In genomic region chr7:31744294-31744874, GRCh38 we compare ENCODE assay signal across 7 cellular contexts. TPM values are rescaled to one million over a fixed set of nuclear protein-coding genes. Genes with fewer than 3 reads are reported as not detected.
A peak's percentile ranks its signal among the peaks of the same experiment; 100 is the strongest.
DNase-seq lines count a peak whose midpoint lies in the region; ATAC-seq, FAIRE-seq and TF ChIP-seq lines count a peak whose summit lies in the region.

No MANE protein-coding gene starts in this region.

- H3K4me2 ChIP-seq in GM12878 (ENCODE audit: control insufficient read depth, insufficient read depth) = no peak overlapping the region

- no peak overlapping the region for H3K27ac ChIP-seq in GM12878 (ENCODE audit: control insufficient read depth, insufficient read depth)

- RAD21 ChIA-PET in GM12878 (lab: Charles Lee; ENCODE audit: unreplicated experiment) = interaction anchor here (0.7 to 1.7 kb wide), 3 partner anchors 37 to 459 kb away, joined by 3 to 25 read pairs (median 4); no protein-coding TSS in a partner anchor

- CTCF ChIA-PET in GM12878 (lab: Yijun Ruan, JAX) = interaction anchor here (0.6 to 3.7 kb wide), 22 partner anchors 12 to 735 kb away, joined by 3 to 51 read pairs (median 4); no protein-coding TSS in a partner anchor

- TF ChIP-seq EP300 in Ishikawa (IDR thresholded peaks at IDR 0.05; ENCODE audit: borderline replicate concordance) (no peak), GM12878 (IDR thresholded peaks at IDR 0.05; ENCODE audit: borderline replicate concordance in 1 of 2, control insufficient read depth in 1 of 2, low read depth in 2 of 2, low read length in 2 of 2) (no peak)

- H3K4me1 ChIP-seq in GM12878 (ENCODE audit: control insufficient read depth, insufficient read depth, low read length) = no peaks in the 10 kb centered on the region

- H3K79me2 ChIP-seq in GM12878 (ENCODE audit: control insufficient read depth, insufficient read depth, low read length) = no peaks in the 10 kb centered on the region

- H2AFZ ChIP-seq in GM12878 (ENCODE audit: control insufficient read depth, low read depth, low read length) = no peak overlapping the region

- no TSS peak for BruUV-seq in GM12878 (replicated peaks; lab: Mats Ljungman, UMichigan)

- DNase-seq in GM06990 (ENCODE audit: extremely low read depth, insufficient read length) (no peak), NOMO-1 (lab: John Stamatoyannopoulos, UW; ENCODE audit: unreplicated experiment in 2 of 2) (peak; percentile 30 to 52), GM12878 (ENCODE audit: low read depth, low spot score) (peak; percentile 33), iPS-NIHi7 (ENCODE audit: extremely low spot score) (peak; percentile 59), smooth muscle cell of the brain vasculature (ENCODE audit: low read depth, low spot score) (peak; percentile 23)

- POLR2A ChIA-PET in GM12878 (lab: Charles Lee) = no interaction called here

- H4K20me1 ChIP-seq in GM12878 (ENCODE audit: control insufficient read depth, insufficient read depth) = no peaks in the 10 kb centered on the region

- peak; percentile 82 for TF ChIP-seq CTCF in GM06990 (IDR thresholded peaks at IDR 0.05; ENCODE audit: insufficient read depth, low read length, poor library complexity, severe bottlenecking)
- peak; percentile 76 to 88 (median 83) for TF ChIP-seq CTCF in GM12878 (IDR thresholded peaks at IDR 0.05 in 2 of 3, conservative IDR thresholded peaks at IDR 0.05 in 1 of 3; ENCODE audit: control insufficient read depth in 2 of 3, extremely low read depth in 1 of 3, insufficient read depth in 1 of 3, low read depth in 3 of 3, low read length in 3 of 3)

- ATAC-seq in GM21619 (IDR thresholded peaks at IDR 0.05; ENCODE audit: unreplicated experiment) (peak; percentile 78), GM12878 (peak; percentile 89)

- no peak for TF ChIP-seq POLR2A in GM12878 (IDR thresholded peaks at IDR 0.05; ENCODE audit: low read depth, low read length)

- FAIRE-seq in GM12878 (lab: Jason Lieb, UNC) = peak; percentile 82

- SMC1A ChIA-PET in GM12878 (lab: Charles Lee; ENCODE audit: uncharacterized antibody, unreplicated experiment) = interaction anchor here (0.9 to 1.8 kb wide), 10 partner anchors 21 to 604 kb away, joined by 3 to 20 read pairs (median 4); no protein-coding TSS in a partner anchor

- in situ Hi-C loops in GM12878 (cut with MboI) = loop anchor here (5.0 to 10.0 kb wide), 3 partner anchors 458 to 740 kb away; no protein-coding TSS in a partner anchor

- H3K9me3 ChIP-seq in GM12878 (replicated peaks; ENCODE audit: control insufficient read depth, insufficient read depth, low read length) = no peaks in the 10 kb centered on the region

- peak; percentile 70 for TF ChIP-seq RAD21 in Ishikawa (IDR thresholded peaks at IDR 0.05; ENCODE audit: low read depth)
- peak; percentile 98 for TF ChIP-seq RAD21 in GM12878 (IDR thresholded peaks at IDR 0.05; ENCODE audit: insufficient read depth, low read depth, low read length)

- intact Hi-C loops in GM12878 (cut with micrococcal nuclease; ENCODE audit: unreplicated experiment) = loop anchor here (1.0 to 2.0 kb wide), 3 partner anchors 460 to 735 kb away; no protein-coding TSS in a partner anchor

- no peaks in the 10 kb centered on the region for H3K36me3 ChIP-seq in GM06990 (ENCODE audit: control insufficient read depth, insufficient read depth, low read length)
- H3K36me3 ChIP-seq in GM12878 (ENCODE audit: control insufficient read depth in 2 of 2, insufficient read depth in 2 of 2, low read length in 1 of 2) = no peaks in the 10 kb centered on the region

- H3K9ac ChIP-seq in GM12878 (ENCODE audit: control insufficient read depth, insufficient read depth, low read length) = no peak overlapping the region

- H3K4me3 ChIP-seq in GM06990 (replicated peaks; ENCODE audit: low read depth, low read length) (no peak overlapping the region), GM12878 (no peak overlapping the region)

- WGBS in GM12878 (ENCODE audit: insufficient coverage, insufficient replicate concordance, low lambda C conversion rate, missing lambda C conversion rate) = 1% methylated on average over 4 of the region's 4 CpGs

- H3K27me3 ChIP-seq in GM06990 (replicated peaks; ENCODE audit: control insufficient read depth, insufficient read depth, low read length) (peaks cover 1% of the 10 kb centered on the region; the same call in 1 of the 2 replicates), GM12878 (replicated peaks in 1 of 2; ENCODE audit: control insufficient read depth in 2 of 2, insufficient read depth in 2 of 2, low read length in 1 of 2) (no peaks in the 10 kb centered on the region)

TF ChIP-seq in Ishikawa, 13 proteins besides CTCF, POLR2A, EP300 and RAD21:
- TF ChIP-seq NFIC (IDR thresholded peaks at IDR 0.05) (no peak), YY1 (IDR thresholded peaks at IDR 0.05; ENCODE audit: low read depth) (no peak)

TF ChIP-seq in GM12878, 131 proteins besides CTCF, POLR2A, EP300 and RAD21 (continues in another document):
- TF ChIP-seq YBX1 (IDR thresholded peaks at IDR 0.05) (no peak), CUX1 (IDR thresholded peaks at IDR 0.05; ENCODE audit: insufficient replicate concordance, low read depth, low read length) (no peak), ATF2 (IDR thresholded peaks at IDR 0.05; ENCODE audit: low read length) (no peak), LARP7 (IDR thresholded peaks at IDR 0.05) (no peak), SMC3 (IDR thresholded peaks at IDR 0.05; ENCODE audit: borderline replicate concordance, low read length) (peak; percentile 95), ATF3 (IDR thresholded peaks at IDR 0.05; ENCODE audit: borderline replicate concordance, extremely low read depth, low read depth, low read length) (0 out of 2 replicates have a peak, but pooled peaks have one; percentile 14)

RNA-seq across cellular contexts. Expression of gene PPP1R17, which starts 57.4 kb away (rescaled TPM):
- 0.21 TPM in 1 of 2 replicates, not detected in the other for total RNA-seq in GM12878 (2013; cell fraction: nucleolus; rRNA removed)
- total RNA-seq in GM12878 (2014; rRNA removed) (not detected in 2 replicates), GM12878 (2014; rRNA removed; fragmentation: Illumina TruSeq; extraction: Trizol) (not detected in 2 replicates), GM12878 (2021) (not detected in 2 replicates)
- not detected for polyA plus RNA-seq in GM12878 (2011; ENCODE audit: low read depth)
- polyA plus RNA-seq in GM12878 (2011; rRNA removed) (0.05 and 0.09 TPM in 2 replicates), GM12878 (2014; fragmentation: Illumina TruSeq; extraction: Trizol) (not detected in 2 replicates), GM12878 (2014; fragmentation: Nextera tagmentation; extraction: Ambion mirVana) (not detected), GM12878 (2014; rRNA removed) (not detected in 2 replicates), GM12878 (2016; fragmentation: Nextera tagmentation; extraction: Ambion mirVana) (under 1 TPM; 0.19 to 0.28 TPM)
- not detected in 2 replicates for polyA plus RNA-seq in GM12878 (2011; cell fraction: cytosol; rRNA removed)
- polyA plus RNA-seq in GM12878 (2011; cell fraction: nucleus; rRNA removed) = not detected in 2 replicates
- polyA plus RNA-seq in GM12878 (2012) = not detected in 2 replicates
- polyA minus RNA-seq in GM12878 (2011; rRNA and poly(A)+ RNA removed) = 0.10 TPM in 1 of 2 replicates, not detected in the other
- polyA minus RNA-seq in GM12878 (2011; cell fraction: cytosol; rRNA and poly(A)+ RNA removed) = not detected in 2 replicates
- 0.19 and 0.24 TPM in 2 replicates for polyA minus RNA-seq in GM12878 (2011; cell fraction: nucleus; rRNA and poly(A)+ RNA removed)
